In genomic region chr5:141319202-141319601, GRCh38 we compare ENCODE assay signal across 11 cellular contexts. TPM values are rescaled to one million over a fixed set of nuclear protein-coding genes. Genes with fewer than 3 reads are reported as not detected.
DNase-seq lines count a peak whose midpoint lies in the region; ATAC-seq and TF ChIP-seq lines count a peak whose summit lies in the region.
"Had no signal": no experiment of that assay in that cellular context is flagged by ENCODE, and none has a peak within 500 bp of the region (broad histone marks: within the 10 kb centered on the region; RNA-seq: fewer than 3 reads in every experiment).

No MANE protein-coding gene starts in this region.

- H3K36me3 Mint-ChIP-seq in CD4-positive, alpha-beta T cell (ENCODE audit: low read depth): peaks cover 85% of the 10 kb centered on the region
- H3K36me3 Mint-ChIP-seq in IgD-negative memory B cell (peaks cover 34% of the 10 kb centered on the region), brain (peaks cover 78% of the 10 kb centered on the region), natural killer cell (peaks cover 64% of the 10 kb centered on the region)

- peak overlapping the region; percentile 95 for H3K4me3 Mint-ChIP-seq in CD4-positive, alpha-beta T cell
- peak overlapping the region; percentile 50 to 96 (median 92) for H3K4me3 Mint-ChIP-seq in IgD-negative memory B cell
- peak overlapping the region; percentile 94 to 99 (median 98) for H3K4me3 Mint-ChIP-seq in brain
- H3K4me3 Mint-ChIP-seq in natural killer cell: peak overlapping the region; percentile 99

- no peak for TF ChIP-seq CTCF in CD4-positive, alpha-beta T cell (IDR thresholded peaks at IDR 0.05)
- no peak for TF ChIP-seq CTCF in brain (conservative IDR thresholded peaks at IDR 0.05)
- no peak for TF ChIP-seq CTCF in natural killer cell (IDR thresholded peaks at IDR 0.05)

- H3K27me3 ChIP-seq in CD4-positive, alpha-beta T cell (ENCODE audit: control insufficient read depth, insufficient read depth, low read length): no peaks in the 10 kb centered on the region

- intact Hi-C loops in CD4-positive, alpha-beta T cell (cut with DNase I, micrococcal nuclease): no loop called here
- intact Hi-C loops in natural killer cell (cut with micrococcal nuclease): no loop called here

- no peak for DNase-seq in CD4-positive, alpha-beta T cell
- DNase-seq in natural killer cell: no peak
- DNase-seq in NCI-H1092 treated with DMSO at 0.1 percent for 48 hours (lab: John Stamatoyannopoulos, UW): no peak
- no peak for DNase-seq in T1000 (lab: John Stamatoyannopoulos, UW)
- DNase-seq in stimulated activated naive CD4-positive, alpha-beta T cell (lab: John Stamatoyannopoulos, UW): no peak
- DNase-seq in T-helper 9 cell: no peak
- DNase-seq: activated effector memory CD4-positive, alpha-beta T cell treated with Interleukin-2 at 50 U/mL for 16 hours; MM.1S had no signal

- H3K27ac Mint-ChIP-seq in CD4-positive, alpha-beta T cell: peak overlapping the region; percentile 97
- peak overlapping the region in 1 of 3 donors; percentile 21 for H3K27ac Mint-ChIP-seq in IgD-negative memory B cell
- peak overlapping the region in 3 of 5 experiments; percentile 99 to 100 (median 100) for H3K27ac Mint-ChIP-seq in brain
- peak overlapping the region; percentile 100 for H3K27ac Mint-ChIP-seq in natural killer cell

- H3K27me3 Mint-ChIP-seq in CD4-positive, alpha-beta T cell: no peaks in the 10 kb centered on the region
- H3K27me3 Mint-ChIP-seq in IgD-negative memory B cell: no peaks in the 10 kb centered on the region
- H3K27me3 Mint-ChIP-seq in brain: peaks cover 29% of the 10 kb centered on the region
- H3K27me3 Mint-ChIP-seq in natural killer cell (ENCODE audit: low read depth in 2 of 2): no peaks in the 10 kb centered on the region

- H3K4me1 Mint-ChIP-seq in CD4-positive, alpha-beta T cell (ENCODE audit: low read depth): peaks cover 41% of the 10 kb centered on the region
- H3K4me1 Mint-ChIP-seq in IgD-negative memory B cell: peaks cover 18 to 31% (median 26%) of the 10 kb centered on the region in 3 donors
- H3K4me1 Mint-ChIP-seq in brain: peaks cover 54% of the 10 kb centered on the region
- H3K4me1 Mint-ChIP-seq in natural killer cell: peaks cover 31 to 41% of the 10 kb centered on the region in 2 donors

- CTCF ChIA-PET in CD4-positive, alpha-beta T cell (lab: Charles Lee): interaction anchor here (1.0 to 2.9 kb wide), 8 partner anchors 23 to 248 kb away, joined by 3 to 23 read pairs (median 5); partner anchors contain the start of genes PCDHGA10 and PCDHGB4

- no peak for ATAC-seq in CD4-positive, alpha-beta T cell (ENCODE audit: poor library complexity)
- ATAC-seq in natural killer cell: no peak

- no peak overlapping the region for H3K27ac ChIP-seq in CD4-positive, alpha-beta T cell (ENCODE audit: low read depth, low read length)

- POLR2A ChIA-PET in CD4-positive, alpha-beta T cell (lab: Charles Lee): interaction anchor here (1.2 to 2.7 kb wide), 2 partner anchors 239 to 317 kb away, joined by 3 to 14 read pairs; no protein-coding TSS in a partner anchor

- H3K9me3 ChIP-seq in CD4-positive, alpha-beta T cell (ENCODE audit: control insufficient read depth, low read length): peaks cover 74% of the 10 kb centered on the region

- H3K9me3 Mint-ChIP-seq in CD4-positive, alpha-beta T cell: peaks cover 24% of the 10 kb centered on the region
- H3K9me3 Mint-ChIP-seq in IgD-negative memory B cell: peaks cover 9 to 46% (median 37%) of the 10 kb centered on the region in 3 donors
- peaks cover 79 to 93% (median 83%) of the 10 kb centered on the region in 5 experiments for H3K9me3 Mint-ChIP-seq in brain
- H3K9me3 Mint-ChIP-seq in natural killer cell: peaks cover 21 to 32% of the 10 kb centered on the region in 2 donors

RNA-seq across cellular contexts. Expression of gene TAF7, which starts 1.4 kb away (rescaled TPM):
- 10 to 100 TPM; 80.5 TPM for total RNA-seq in CD4-positive, alpha-beta T cell
- polyA plus RNA-seq in IgD-negative memory B cell: 216 TPM
- 145 TPM for polyA plus RNA-seq in brain (ENCODE audit: insufficient read depth, low read depth, low replicate concordance)
- 10 to 100 TPM; 77.3 to 96.1 (median 89.4) TPM for total RNA-seq in natural killer cell

RNA-seq across cellular contexts. Expression of gene PCDHGA1, which starts 11.1 kb away (rescaled TPM):
- not detected for total RNA-seq in CD4-positive, alpha-beta T cell
- not detected for polyA plus RNA-seq in IgD-negative memory B cell
- polyA plus RNA-seq in brain (ENCODE audit: insufficient read depth, low read depth, low replicate concordance): 4.9 TPM
- total RNA-seq in natural killer cell: not detected
- total RNA-seq: G401 had no signal

RNA-seq across cellular contexts. Expression of gene SLC25A2, which starts 15.4 kb away (rescaled TPM):
- under 1 TPM in 1 of 2 experiments, not detected in 1; 0.22 TPM for total RNA-seq in CD4-positive, alpha-beta T cell
- not detected for polyA plus RNA-seq in IgD-negative memory B cell
- not detected for polyA plus RNA-seq in brain (ENCODE audit: insufficient read depth, low read depth, low replicate concordance)
- under 1 TPM in 1 of 3 donors, not detected in 2; 0.73 TPM for total RNA-seq in natural killer cell
- total RNA-seq: G401 had no signal

RNA-seq across cellular contexts. Expression of gene PCDHGA2, which starts 19.4 kb away (rescaled TPM):
- not detected for total RNA-seq in CD4-positive, alpha-beta T cell
- polyA plus RNA-seq in IgD-negative memory B cell: not detected
- polyA plus RNA-seq in brain (ENCODE audit: insufficient read depth, low read depth, low replicate concordance): 7.8 TPM
- not detected for total RNA-seq in natural killer cell
- total RNA-seq: G401 had no signal

RNA-seq across cellular contexts. Expression of gene PCDHGA3, which starts 24.4 kb away (rescaled TPM):
- not detected for total RNA-seq in CD4-positive, alpha-beta T cell
- 0.23 TPM for polyA plus RNA-seq in IgD-negative memory B cell
- 4.4 TPM for polyA plus RNA-seq in brain (ENCODE audit: insufficient read depth, low read depth, low replicate concordance)
- not detected for total RNA-seq in natural killer cell
- total RNA-seq: G401 had no signal
